20 cellular contexts compared by ENCODE assay signal in the genomic region with DNA sequence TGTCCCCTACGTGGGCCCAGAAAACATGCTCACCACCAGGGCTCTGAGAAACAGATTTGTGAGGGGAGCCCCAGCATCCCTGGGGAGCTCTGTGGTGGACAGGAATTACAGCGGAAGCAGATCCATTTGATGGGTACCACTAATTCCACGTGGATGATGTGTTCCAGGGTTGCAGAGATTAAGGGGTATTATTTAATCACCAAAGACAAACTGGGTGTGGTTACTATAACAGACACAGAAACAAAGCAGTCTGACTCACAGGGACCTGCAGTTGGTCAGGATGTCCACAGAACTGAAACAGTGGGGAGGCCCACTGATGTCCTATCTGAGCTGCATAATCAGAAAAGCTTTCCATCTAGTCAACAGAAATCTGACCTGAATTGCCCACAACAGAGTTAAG.
DNase-seq lines count a peak whose midpoint lies in the region; ATAC-seq and TF ChIP-seq lines count a peak whose summit lies in the region.
"Had no signal": no experiment of that assay in that cellular context is flagged by ENCODE, and none has a peak within 500 bp of the region (broad histone marks: within the 10 kb centered on the region; RNA-seq: fewer than 3 reads in every experiment).

No MANE protein-coding gene starts in this region.

- no peaks in the 10 kb centered on the region for H3K36me3 Mint-ChIP-seq in stimulated activated effector memory CD8-positive, alpha-beta T cell treated with anti-CD3 and anti-CD28 coated beads, Interleukin-12 subunit alpha, Interleukin-12 subunit beta, amount 100 ng/mL, for 72 hours
- H3K36me3 Mint-ChIP-seq: brain; CD4-positive, alpha-beta memory T cell had no signal

- H3K4me1 Mint-ChIP-seq in stimulated activated effector memory CD8-positive, alpha-beta T cell treated with anti-CD3 and anti-CD28 coated beads, Interleukin-12 subunit alpha, Interleukin-12 subunit beta, amount 100 ng/mL, for 72 hours, result no peaks in the 10 kb centered on the region
- H3K4me1 Mint-ChIP-seq: brain had no signal

- no peak overlapping the region for H3K4me3 Mint-ChIP-seq in stimulated activated effector memory CD8-positive, alpha-beta T cell treated with anti-CD3 and anti-CD28 coated beads, Interleukin-12 subunit alpha, Interleukin-12 subunit beta, amount 100 ng/mL, for 72 hours
- H3K4me3 Mint-ChIP-seq: brain; CD4-positive, alpha-beta memory T cell; GM23338 had no signal

- peak; percentile 35 for ATAC-seq in stimulated activated effector memory CD8-positive, alpha-beta T cell treated with anti-CD3 and anti-CD28 coated beads, Interleukin-12 subunit alpha, Interleukin-12 subunit beta, amount 100 ng/mL, for 72 hours
- ATAC-seq in HG03521 (IDR thresholded peaks at IDR 0.05; ENCODE audit: unreplicated experiment) (no peak), left ventricle myocardium superior (no peak), HG02571 (IDR thresholded peaks at IDR 0.05; ENCODE audit: unreplicated experiment) (no peak)
- ATAC-seq: GM12878, GM23338 had no signal

- no peak overlapping the region for H3K4me3 ChIP-seq in epithelial cell of esophagus (ENCODE audit: low read length)
- H3K4me3 ChIP-seq: GM12878, GM23338, left ventricle myocardium inferior, ovary, SJCRH30 had no signal

- H3K9me3 Mint-ChIP-seq in stimulated activated effector memory CD8-positive, alpha-beta T cell treated with anti-CD3 and anti-CD28 coated beads, Interleukin-12 subunit alpha, Interleukin-12 subunit beta, amount 100 ng/mL, for 72 hours, result no peaks in the 10 kb centered on the region
- H3K9me3 Mint-ChIP-seq: CD4-positive, alpha-beta memory T cell; GM23338 had no signal

- intact Hi-C loops in left ventricle myocardium superior (cut with micrococcal nuclease), result no loop called here

- no peak for TF ChIP-seq CTCF in epithelial cell of esophagus (IDR thresholded peaks at IDR 0.05; ENCODE audit: insufficient read depth, low read depth, low read length, missing control alignments)

- DNase-seq in NCI-H82 (lab: John Stamatoyannopoulos, UW), result peak; percentile 26
- no peak for DNase-seq in NCI-H82 treated with DMSO at 0.1 percent for 48 hours (lab: John Stamatoyannopoulos, UW; ENCODE audit: unreplicated experiment)
- DNase-seq in RKO (ENCODE audit: low spot score), result peak; percentile 14
- DNase-seq in epithelial cell of esophagus (ENCODE audit: low read depth), result peak; percentile 62
- DNase-seq in stimulated activated effector memory CD8-positive, alpha-beta T cell treated with anti-CD3 and anti-CD28 coated beads, Interleukin-12 subunit alpha, Interleukin-12 subunit beta, amount 100 ng/mL, for 72 hours (ENCODE audit: low spot score in 2 of 2), result no peak
- no peak for DNase-seq in left ventricle myocardium superior
- DNase-seq: activated naive CD4-positive, alpha-beta T cell treated with Interleukin-2 at 50 U/mL for 16 hours; CD4-positive, alpha-beta memory T cell; left ventricle myocardium inferior; NCI-H1694 treated with DMSO at 0.1 percent for 48 hours; NCI-H446; ovary; T-helper 9 cell; trophoblast cell had no signal

- no peak overlapping the region for H3K27ac Mint-ChIP-seq in stimulated activated effector memory CD8-positive, alpha-beta T cell treated with anti-CD3 and anti-CD28 coated beads, Interleukin-12 subunit alpha, Interleukin-12 subunit beta, amount 100 ng/mL, for 72 hours
- H3K27ac Mint-ChIP-seq: brain; CD4-positive, alpha-beta memory T cell; GM23338 had no signal

Comparison
In these comparisons a context has a peak if more than half of its experiments do, and no peak if none do; other contexts are left out.
1. DNase-seq: peak in NCI-H82 (single experiment), RKO (single experiment) and epithelial cell of esophagus (single experiment); none in NCI-H82 treated with DMSO at 0.1 percent for 48 hours (single experiment), stimulated activated effector memory CD8-positive, alpha-beta T cell treated with anti-CD3 and anti-CD28 coated beads, Interleukin-12 subunit alpha, Interleukin-12 subunit beta, amount 100 ng/mL, for 72 hours (0 of 2) and left ventricle myocardium superior (single experiment).